1 cellular context compared by ENCODE assay signal in genomic region chr17:42866216-42866615, GRCh38.
TF ChIP-seq lines count a peak whose summit lies in the region.

No MANE protein-coding gene starts in this region.

TF ChIP-seq in WTC11, 78 proteins besides CTCF, POLR2A, EP300 and RAD21 (continued from another document):
- TF ChIP-seq, protein P1, sequence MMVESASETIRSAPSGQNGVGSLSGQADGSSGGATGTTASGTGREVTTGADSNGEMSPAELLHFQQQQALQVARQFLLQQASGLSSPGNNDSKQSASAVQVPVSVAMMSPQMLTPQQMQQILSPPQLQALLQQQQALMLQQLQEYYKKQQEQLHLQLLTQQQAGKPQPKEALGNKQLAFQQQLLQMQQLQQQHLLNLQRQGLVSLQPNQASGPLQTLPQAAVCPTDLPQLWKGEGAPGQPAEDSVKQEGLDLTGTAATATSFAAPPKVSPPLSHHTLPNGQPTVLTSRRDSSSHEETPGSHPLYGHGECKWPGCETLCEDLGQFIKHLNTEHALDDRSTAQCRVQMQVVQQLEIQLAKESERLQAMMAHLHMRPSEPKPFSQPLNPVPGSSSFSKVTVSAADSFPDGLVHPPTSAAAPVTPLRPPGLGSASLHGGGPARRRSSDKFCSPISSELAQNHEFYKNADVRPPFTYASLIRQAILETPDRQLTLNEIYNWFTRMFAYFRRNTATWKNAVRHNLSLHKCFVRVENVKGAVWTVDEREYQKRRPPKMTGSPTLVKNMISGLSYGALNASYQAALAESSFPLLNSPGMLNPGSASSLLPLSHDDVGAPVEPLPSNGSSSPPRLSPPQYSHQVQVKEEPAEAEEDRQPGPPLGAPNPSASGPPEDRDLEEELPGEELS (CRISPR knock-in tag; IDR thresholded peaks at IDR 0.05): no peak
- TF ChIP-seq KAT7 (CRISPR knock-in tag; IDR thresholded peaks at IDR 0.05; ENCODE audit: borderline replicate concordance): no peak
- TF ChIP-seq SMAD4 (CRISPR knock-in tag; IDR thresholded peaks at IDR 0.05): no peak
- TF ChIP-seq NR3C1 (CRISPR knock-in tag; conservative IDR thresholded peaks at IDR 0.05; ENCODE audit: low read depth): no peak
- TF ChIP-seq ZNF425 (CRISPR knock-in tag; conservative IDR thresholded peaks at IDR 0.05): no peak
- no peak for TF ChIP-seq IRF1 (CRISPR knock-in tag; IDR thresholded peaks at IDR 0.05)
- no peak for TF ChIP-seq CBFB (CRISPR knock-in tag; IDR thresholded peaks at IDR 0.05; ENCODE audit: low read depth)
- no peak for TF ChIP-seq ETV6 (CRISPR knock-in tag; IDR thresholded peaks at IDR 0.05)
- no peak for TF ChIP-seq ATF3 (CRISPR knock-in tag; conservative IDR thresholded peaks at IDR 0.05)
